16 cellular contexts compared by ENCODE assay signal in genomic region chr3:191362036-191362435, GRCh38. TPM values are rescaled to one million over a fixed set of nuclear protein-coding genes. Genes with fewer than 3 reads are reported as not detected.
"Had no signal": no experiment of that assay in that cellular context is flagged by ENCODE, and none has a peak within 500 bp of the region (broad histone marks: within the 10 kb centered on the region; RNA-seq: fewer than 3 reads in every experiment).

No MANE protein-coding gene starts in this region.

- H3K4me3 ChIP-seq: tibial nerve had no signal

- FAIRE-seq: endothelial cell of umbilical vein had no signal

- H3K27me3 Mint-ChIP-seq: activated naive CD8-positive, alpha-beta T cell treated with anti-CD3 and anti-CD28 coated beads for 36 hours; brain; naive thymus-derived CD4-positive, alpha-beta T cell had no signal

- H3K4me3 Mint-ChIP-seq: activated CD8-positive, alpha-beta T cell treated with anti-CD3 and anti-CD28 coated beads, Interleukin-2, amount 10 ng/mL, durations not matched to agents 7 days and 5 days; activated naive CD8-positive, alpha-beta T cell treated with anti-CD3 and anti-CD28 coated beads for 36 hours; brain; naive thymus-derived CD4-positive, alpha-beta T cell had no signal

- ATAC-seq: activated CD8-positive, alpha-beta T cell treated with anti-CD3 and anti-CD28 coated beads, Interleukin-2, amount 10 ng/mL, durations not matched to agents 7 days and 5 days; naive thymus-derived CD4-positive, alpha-beta T cell had no signal

- H3K27ac ChIP-seq: neutrophil, tibial nerve had no signal

- H3K9me3 Mint-ChIP-seq: activated naive CD8-positive, alpha-beta T cell treated with anti-CD3 and anti-CD28 coated beads for 36 hours; brain had no signal

- DNase-seq: activated CD4-positive, alpha-beta T cell treated with anti-CD3 and anti-CD28 coated beads for 48 hours; activated CD8-positive, alpha-beta memory T cell treated with anti-CD3 and anti-CD28 coated beads, Interleukin-2, amount 50 U/mL, for 4 hours; activated CD8-positive, alpha-beta T cell treated with anti-CD3 and anti-CD28 coated beads, Interleukin-2, amount 10 ng/mL, durations not matched to agents 7 days and 5 days; activated naive CD8-positive, alpha-beta T cell treated with anti-CD3 and anti-CD28 coated beads for 36 hours; central memory CD4-positive, alpha-beta T cell; cortex of kidney; effector CD8-positive, alpha-beta T cell; foreskin fibroblast; naive thymus-derived CD4-positive, alpha-beta T cell; retina; stimulated activated naive CD4-positive, alpha-beta T cell had no signal

- H3K4me1 Mint-ChIP-seq: activated naive CD8-positive, alpha-beta T cell treated with anti-CD3 and anti-CD28 coated beads for 36 hours had no signal

- H3K27ac Mint-ChIP-seq: activated CD8-positive, alpha-beta T cell treated with anti-CD3 and anti-CD28 coated beads, Interleukin-2, amount 10 ng/mL, durations not matched to agents 7 days and 5 days; activated naive CD8-positive, alpha-beta T cell treated with anti-CD3 and anti-CD28 coated beads for 36 hours; naive thymus-derived CD4-positive, alpha-beta T cell had no signal

- H3K36me3 Mint-ChIP-seq: activated naive CD8-positive, alpha-beta T cell treated with anti-CD3 and anti-CD28 coated beads for 36 hours had no signal

- H3K27me3 ChIP-seq: neutrophil, tibial nerve had no signal

- H3K36me3 ChIP-seq: neutrophil had no signal

- H3K9me3 ChIP-seq: neutrophil, tibial nerve had no signal

RNA-seq across cellular contexts. Expression of gene UTS2B, which starts 31.7 kb away (rescaled TPM):
- total RNA-seq: activated CD8-positive, alpha-beta T cell treated with anti-CD3 and anti-CD28 coated beads, Interleukin-2, amount 10 ng/mL, durations not matched to agents 7 days and 5 days; activated naive CD8-positive, alpha-beta T cell treated with anti-CD3 and anti-CD28 coated beads for 36 hours; lower leg skin had no signal
- polyA plus RNA-seq: naive thymus-derived CD4-positive, alpha-beta T cell had no signal
